ENCODE assay signal across 17 cellular contexts in genomic region chr13:53136554-53136953, GRCh38.
"Had no signal": no experiment of that assay in that cellular context is flagged by ENCODE, and none has a peak within 500 bp of the region (broad histone marks: within the 10 kb centered on the region; RNA-seq: fewer than 3 reads in every experiment).

No MANE protein-coding gene starts in this region.

- H3K9me3 ChIP-seq: SJSA1 had no signal

- H3K36me3 ChIP-seq: SJSA1 had no signal

- H3K4me3 ChIP-seq: SJSA1, SK-N-MC had no signal

- H3K27me3 ChIP-seq: SJSA1 had no signal

- DNase-seq: Karpas-422, KG1, MM.1S, NCI-H1092 treated with DMSO at 0.1 percent for 48 hours, NCI-H1436, NCI-H187 treated with DMSO at 0.1 percent for 48 hours, NCI-H2029 treated with DMSO at 0.1 percent for 48 hours, NCI-H345, NCI-H446 treated with DMSO at 0.1 percent for 48 hours, NCI-H510A treated with DMSO at 0.1 percent for 48 hours, NCI-H526, Right ventricle myocardium superior, RPMI8226, SIG-M5 had no signal

- H3K27ac ChIP-seq: SJSA1, SK-N-MC had no signal

- FAIRE-seq: RCC 7860 had no signal
